In the genomic region with DNA sequence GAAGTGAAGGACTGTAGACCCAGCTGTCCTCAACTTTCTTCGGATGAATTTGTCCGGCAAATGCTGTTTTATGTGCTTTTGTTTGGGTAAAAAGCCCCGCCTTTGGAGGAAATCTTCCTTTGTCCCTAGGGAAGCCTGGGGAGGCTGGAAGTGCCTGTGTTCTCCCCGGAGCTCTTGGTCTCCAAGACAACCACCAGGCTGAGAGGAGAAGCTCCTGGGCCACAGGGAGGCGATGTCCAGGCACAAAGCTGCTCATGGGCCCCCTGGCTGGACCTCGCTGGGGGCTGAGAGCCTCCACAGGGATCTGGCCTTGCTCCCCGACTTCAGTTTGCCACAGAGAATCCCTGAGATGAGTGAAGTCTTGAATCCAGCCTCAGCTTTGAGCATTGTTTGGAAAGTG, we compare ENCODE assay signal across 18 cellular contexts.
DNase-seq lines count a peak whose midpoint lies in the region; ATAC-seq, FAIRE-seq and TF ChIP-seq lines count a peak whose summit lies in the region.
"Had no signal": no experiment of that assay in that cellular context is flagged by ENCODE, and none has a peak within 500 bp of the region (broad histone marks: within the 10 kb centered on the region; RNA-seq: fewer than 3 reads in every experiment).

No MANE protein-coding gene starts in this region.

- H4K20me1 ChIP-seq in SK-N-SH (ENCODE audit: insufficient read depth) (no peaks in the 10 kb centered on the region), H1 (replicated peaks in 1 of 2; ENCODE audit: control insufficient read depth in 1 of 2, insufficient read depth in 2 of 2, low read length in 2 of 2) (no peaks in the 10 kb centered on the region)

- H3K27ac ChIP-seq in SK-N-SH (ENCODE audit: low read depth in 2 of 2, low read length in 1 of 2) (no peak overlapping the region), H1 (ENCODE audit: low read depth, low read length) (no peak overlapping the region)

- H2BK15ac ChIP-seq in H1 (ENCODE audit: low read length) = no peak overlapping the region; the same call in 1 of the 2 replicates

- H3K9me3 ChIP-seq in SK-N-SH (no peaks in the 10 kb centered on the region), H1 (ENCODE audit: insufficient read depth in 2 of 2, low read depth in 1 of 2, low read length in 1 of 2) (no peaks in the 10 kb centered on the region)
- H3K9me3 ChIP-seq: Caco-2 had no signal

- no peaks in the 10 kb centered on the region for H3K79me1 ChIP-seq in H1 (ENCODE audit: low read depth, low read length)

- H3K79me2 ChIP-seq in SK-N-SH (ENCODE audit: insufficient read depth) = no peaks in the 10 kb centered on the region
- no peaks in the 10 kb centered on the region for H3K79me2 ChIP-seq in H1 (ENCODE audit: control insufficient read depth in 1 of 2, insufficient read depth in 2 of 2, low read length in 2 of 2)

- ATAC-seq in SK-N-SH treated with all-trans-retinoic acid at 6 μM for 48 hours = no peak
- ATAC-seq: K562, Panc1, Right ventricle myocardium inferior had no signal

- H3K4ac ChIP-seq in H1 (replicated peaks; ENCODE audit: insufficient read length, low read depth, low read length) = no peak overlapping the region

- H2BK12ac ChIP-seq in H1 (ENCODE audit: low read depth, low read length) = no peak overlapping the region

- no peak overlapping the region for H3K56ac ChIP-seq in H1 (replicated peaks; ENCODE audit: insufficient read length, low read depth, low read length)

- H3F3A ChIP-seq in SK-N-SH (replicated peaks; ENCODE audit: insufficient read depth) = no peaks in the 10 kb centered on the region

- POLR2A ChIA-PET in SK-N-SH (lab: Yijun Ruan, JAX) (no interaction called here), H1 (lab: Charles Lee; ENCODE audit: partially characterized antibody) (no interaction called here)

- H4K5ac ChIP-seq in H1 (ENCODE audit: insufficient read length, low read depth, low read length) = no peak overlapping the region

- TF ChIP-seq CTCF in SK-N-SH (IDR thresholded peaks at IDR 0.05) = no peak
- TF ChIP-seq CTCF in H1 (IDR thresholded peaks at IDR 0.05; ENCODE audit: control extremely low read depth in 1 of 3, insufficient read depth in 1 of 3, low read depth in 1 of 3, low read length in 3 of 3) = peak; percentile 39 to 44 (median 40)
- TF ChIP-seq CTCF in nephron progenitor cell (IDR thresholded peaks at IDR 0.05) = no peak

- no peak for TF ChIP-seq RAD21 in SK-N-SH (IDR thresholded peaks at IDR 0.05; ENCODE audit: low read length)
- peak; percentile 13 to 45; a peak in 3 of 4 replicates for TF ChIP-seq RAD21 in H1 (IDR thresholded peaks at IDR 0.05 in 1 of 2, conservative IDR thresholded peaks at IDR 0.05 in 1 of 2; ENCODE audit: low read depth in 2 of 2, low read length in 2 of 2)

- CTCF ChIA-PET in SK-N-SH (lab: Yijun Ruan, JAX) = interaction anchor here (1.2 to 1.4 kb wide), 3 partner anchors 9 to 450 kb away, joined by 3 to 4 read pairs (median 3); no protein-coding TSS in a partner anchor
- CTCF ChIA-PET in H1 (lab: Charles Lee; ENCODE audit: partially characterized antibody) = interaction anchor here (0.9 to 3.0 kb wide), 18 partner anchors 8 to 450 kb away, joined by 3 to 19 read pairs (median 4); no protein-coding TSS in a partner anchor

- H3K4me1 Mint-ChIP-seq in nephron progenitor cell = peaks cover 39% of the 10 kb centered on the region
- H3K4me1 Mint-ChIP-seq: CD14-positive monocyte had no signal

- FAIRE-seq in H1 (lab: Jason Lieb, UNC) = no peak
- FAIRE-seq: K562 had no signal

- H2AK5ac ChIP-seq in H1 (ENCODE audit: low read depth, low read length) = no peak overlapping the region

- no peaks in the 10 kb centered on the region for H3K9me2 ChIP-seq in SK-N-SH

- H3K9ac ChIP-seq in SK-N-SH (no peak overlapping the region), H1 (replicated peaks in 1 of 4; ENCODE audit: extremely low read depth in 1 of 4, low read depth in 3 of 4, low read length in 3 of 4) (no peak overlapping the region)

- H2BK20ac ChIP-seq in H1 (ENCODE audit: low read length) = no peak overlapping the region

- DNase-seq in SK-N-SH (peak; percentile 8), NCI-H69 (lab: John Stamatoyannopoulos, UW) (peak; percentile 19), H1 (ENCODE audit: low read depth in 1 of 2, low spot score in 2 of 2) (no peak), putamen (ENCODE audit: low spot score) (no peak), nephron progenitor cell (no peak), nucleus accumbens (lab: John Stamatoyannopoulos, UW) (no peak)
- DNase-seq: AML-193, Caco-2, DMS53, NCI-H146, NCI-H446, NCI-H774, T-helper 1 cell had no signal

- H3K4me3 ChIP-seq in SK-N-SH (ENCODE audit: low read depth in 2 of 2, low read length in 1 of 2) = no peak overlapping the region
- no peak overlapping the region for H3K4me3 ChIP-seq in H1 (ENCODE audit: extremely low read depth in 1 of 4, insufficient read depth in 2 of 4, low read depth in 3 of 4, low read length in 4 of 4)
- H3K4me3 ChIP-seq: K562 had no signal

- no peaks in the 10 kb centered on the region for H3K36me3 Mint-ChIP-seq in nephron progenitor cell (ENCODE audit: low read depth)
- H3K36me3 Mint-ChIP-seq: CD14-positive monocyte had no signal

- peaks cover 23% of the 10 kb centered on the region for H3K27me3 Mint-ChIP-seq in nephron progenitor cell (ENCODE audit: low read depth, poor library complexity)

- H2BK120ac ChIP-seq in H1 (replicated peaks; ENCODE audit: low read depth, low read length) = no peak overlapping the region

- no peaks in the 10 kb centered on the region for H3K36me3 ChIP-seq in SK-N-SH (replicated peaks in 1 of 2; ENCODE audit: control insufficient read depth in 1 of 2, insufficient read depth in 2 of 2, low read length in 1 of 2)
- no peaks in the 10 kb centered on the region for H3K36me3 ChIP-seq in H1 (ENCODE audit: control insufficient read depth in 2 of 4, insufficient read depth in 4 of 4, low read length in 3 of 4)

- no peak for TF ChIP-seq EP300 in SK-N-SH (IDR thresholded peaks at IDR 0.05; ENCODE audit: borderline replicate concordance in 1 of 2, low read depth in 1 of 2, low read length in 1 of 2)
- TF ChIP-seq EP300 in H1 (IDR thresholded peaks at IDR 0.05; ENCODE audit: borderline replicate concordance in 1 of 2, low read depth in 2 of 2, low read length in 2 of 2) = no peak

- H3K4me3 Mint-ChIP-seq in nephron progenitor cell = no peak overlapping the region
- H3K4me3 Mint-ChIP-seq: CD14-positive monocyte had no signal

- H3K23ac ChIP-seq in H1 (ENCODE audit: insufficient read length) = no peak overlapping the region

- H3K18ac ChIP-seq in H1 (ENCODE audit: extremely low read depth, low read length) = no peak overlapping the region

- H3K9me3 Mint-ChIP-seq in nephron progenitor cell = no peaks in the 10 kb centered on the region
- H3K9me3 Mint-ChIP-seq: CD14-positive monocyte had no signal

- H3K14ac ChIP-seq in H1 (ENCODE audit: insufficient read length) = no peak overlapping the region

- H3K4me1 ChIP-seq in SK-N-SH (ENCODE audit: control insufficient read depth in 1 of 2, insufficient read depth in 2 of 2, low read depth in 1 of 2, low read length in 1 of 2) = no peaks in the 10 kb centered on the region
- peaks cover 0 to 3% (median 1%) of the 10 kb centered on the region in 4 experiments; a peak in 2 of 7 replicates for H3K4me1 ChIP-seq in H1 (replicated peaks in 1 of 4; ENCODE audit: control insufficient read depth in 3 of 4, insufficient read depth in 4 of 4, low read length in 3 of 4)

- 18% methylated on average over 7 of the region's 7 CpGs for WGBS in SK-N-SH (ENCODE audit: low lambda C conversion rate)
- 86% methylated on average over 7 of the region's 7 CpGs; no CpG with 5 or more reads in 1 of the 2 experiments for WGBS in H1 (ENCODE audit: extremely low coverage in 1 of 2, insufficient coverage in 1 of 2, insufficient read length in 1 of 2, insufficient replicate concordance in 2 of 2, low coverage in 1 of 2, low lambda C conversion rate in 2 of 2, missing lambda C conversion rate in 1 of 2), 2 experiments

- H3K27me3 ChIP-seq in SK-N-SH (ENCODE audit: insufficient read depth) (no peaks in the 10 kb centered on the region; the same call in 1 of the 2 replicates), H1 (replicated peaks in 1 of 4; ENCODE audit: control insufficient read depth in 3 of 4, extremely low read depth in 1 of 4, insufficient read depth in 3 of 4, low read length in 3 of 4) (no peaks in the 10 kb centered on the region; a peak in 1 of 7 replicates)

- H3K23me2 ChIP-seq in H1 (ENCODE audit: low read depth, low read length) = no peaks in the 10 kb centered on the region

- H4K91ac ChIP-seq in H1 (replicated peaks; ENCODE audit: insufficient read length, low read length) = no peak overlapping the region

- H2BK5ac ChIP-seq in H1 (ENCODE audit: low read depth, low read length) = no peak overlapping the region

- H3K4me2 ChIP-seq in SK-N-SH (no peak overlapping the region), H1 (ENCODE audit: insufficient read depth in 1 of 2, low read depth in 2 of 2, low read length in 2 of 2) (no peak overlapping the region; a peak in 1 of 4 replicates)

- no peak overlapping the region for H4K8ac ChIP-seq in H1 (ENCODE audit: extremely low read depth, insufficient read depth, low read length)

- no peak overlapping the region for H2AFZ ChIP-seq in SK-N-SH (ENCODE audit: low read depth)
- H2AFZ ChIP-seq in H1 (ENCODE audit: low read length) = no peak overlapping the region

- no peak for TF ChIP-seq POLR2A in H1 (IDR thresholded peaks at IDR 0.05; ENCODE audit: control extremely low read depth in 1 of 2, low read depth in 2 of 2, low read length in 2 of 2)

- H3K27ac Mint-ChIP-seq in nephron progenitor cell = no peak overlapping the region
- H3K27ac Mint-ChIP-seq: CD14-positive monocyte had no signal

TF ChIP-seq in SK-N-SH, 30 proteins besides CTCF, POLR2A, EP300 and RAD21 (continues in another document):
- TF ChIP-seq RXRA (IDR thresholded peaks at IDR 0.05; ENCODE audit: borderline replicate concordance, low read depth) (no peak), TAF1 (IDR thresholded peaks at IDR 0.05; ENCODE audit: borderline replicate concordance, low read depth, low read length) (no peak)

TF ChIP-seq in SK-N-SH treated with all-trans-retinoic acid at 6 μM for 48 hours, 23 proteins besides CTCF, POLR2A, EP300 and RAD21 (continues in another document):
- TF ChIP-seq ISL1 (CRISPR knock-in tag; IDR thresholded peaks at IDR 0.05) (no peak), ZNF70 (CRISPR knock-in tag; IDR thresholded peaks at IDR 0.05) (no peak), TCF4 (CRISPR knock-in tag; IDR thresholded peaks at IDR 0.05; ENCODE audit: borderline replicate concordance) (no peak)

TF ChIP-seq in H1, 55 proteins besides CTCF, POLR2A, EP300 and RAD21 (continues in another document):
- TF ChIP-seq SIN3A (conservative IDR thresholded peaks at IDR 0.05 in 1 of 2, IDR thresholded peaks at IDR 0.05 in 1 of 2; ENCODE audit: low read depth in 1 of 2, low read length in 2 of 2) (no peak), BRCA1 (IDR thresholded peaks at IDR 0.05; ENCODE audit: low read depth, low read length) (no peak), TCF12 (IDR thresholded peaks at IDR 0.05; ENCODE audit: low read depth, low read length) (no peak), GABPA (IDR thresholded peaks at IDR 0.05; ENCODE audit: borderline replicate concordance, insufficient read depth, low read length) (no peak), SUZ12 (IDR thresholded peaks at IDR 0.05; ENCODE audit: low read length) (no peak), HDAC2 (IDR thresholded peaks at IDR 0.05; ENCODE audit: borderline replicate concordance in 1 of 2, low read depth in 2 of 2, low read length in 2 of 2) (no peak), SP4 (IDR thresholded peaks at IDR 0.05; ENCODE audit: low read length) (no peak)

Comparison
In these comparisons a context has a peak if more than half of its experiments do, and no peak if none do; other contexts are left out.
1. DNase-seq: peak in SK-N-SH (single experiment) and NCI-H69 (single experiment); none in H1 (0 of 2), putamen (single experiment), nephron progenitor cell (single experiment) and nucleus accumbens (0 of 56).
2. CTCF ChIP-seq: peak in H1 (3 of 3); none in SK-N-SH (single experiment) and nephron progenitor cell (single experiment).
3. Of the 17 proteins assayed by ChIP-seq in both H1 and SK-N-SH: peak only in H1: CTCF and RAD21; only in SK-N-SH: none; in both: none; in neither: 15.